Comparison of ENCODE assay signal across 8 cellular contexts in genomic region chr3:47283193-47283537, GRCh38. TPM values are rescaled to one million over a fixed set of nuclear protein-coding genes. Genes with fewer than 3 reads are reported as not detected.
DNase-seq lines count a peak whose midpoint lies in the region; ATAC-seq, FAIRE-seq and TF ChIP-seq lines count a peak whose summit lies in the region.

No MANE protein-coding gene starts in this region.

- H3K27me3 ChIP-seq in heart right ventricle: no peaks in the 10 kb centered on the region

- peaks cover 0 to 23% (median 6%) of the 10 kb centered on the region in 9 donors for H3K36me3 ChIP-seq in heart right ventricle

- H3K4me1 ChIP-seq in heart right ventricle: peaks cover 3 to 53% (median 33%) of the 10 kb centered on the region in 9 donors

- WGBS in heart right ventricle, 2 donors: 0 to 1% methylated on average over 10 of the region's 10 CpGs

- peak; percentile 19 for DNase-seq in ELF-1 (ENCODE audit: low read depth, low spot score)
- peak; percentile 17 for DNase-seq in HT-29 (ENCODE audit: low spot score)
- peak; percentile 22 for DNase-seq in activated naive CD4-positive, alpha-beta T cell treated with anti-CD3 and anti-CD28 coated beads, Interleukin-2, amount 50 U/mL, for 16 hours
- peak in 1 of 2 donors; percentile 14 for DNase-seq in heart right ventricle
- DNase-seq in sciatic nerve (ENCODE audit: low spot score): no peak
- no peak for DNase-seq in CD1c-positive myeloid dendritic cell (ENCODE audit: extremely low spot score)
- DNase-seq in HTR-8/SVneo (ENCODE audit: insufficient read length, low spot score): no peak

- ATAC-seq in heart right ventricle (peak in 6 of 8 donors; percentile 3 to 39 (median 22)), sciatic nerve (peak; percentile 9), GM18498 (IDR thresholded peaks at IDR 0.05; ENCODE audit: unreplicated experiment) (no peak)

- H3K9me3 ChIP-seq in heart right ventricle: no peaks in the 10 kb centered on the region

- peak overlapping the region; percentile 57 to 92 (median 79) for H3K4me3 ChIP-seq in heart right ventricle

- intact Hi-C loops in heart right ventricle (cut with DNase I): loop anchor here in 2 of 10 donors (5.0 to 10.0 kb wide), 2 partner anchors 39 to 118 kb away; partner anchors contain the start of gene SETD2 (in 1 of the 2)
- intact Hi-C loops in sciatic nerve (cut with DNase I): no loop called here

- FAIRE-seq in HTR-8/SVneo (lab: Jason Lieb, UNC): no peak

- peak overlapping the region; percentile 74 to 96 (median 94) for H3K27ac ChIP-seq in heart right ventricle

- TF ChIP-seq CTCF in heart right ventricle (IDR thresholded peaks at IDR 0.05): no peak

RNA-seq across cellular contexts. Expression of gene KLHL18, which starts 0.4 kb away (rescaled TPM):
- total RNA-seq in HT-29 (2014; rRNA removed; shearing (Covaris generic)): 11.5 TPM in 2 replicates
- total RNA-seq in heart right ventricle (10 to 100 TPM; 32.1 to 52.5 (median 41.6) TPM), sciatic nerve (21.0 TPM)
- 10 to 100 TPM; 58.5 to 85.7 TPM for polyA plus RNA-seq in heart right ventricle

RNA-seq across cellular contexts. Expression of gene KIF9, which starts 0.6 kb away (rescaled TPM):
- 28.7 and 31.7 TPM in 2 replicates for total RNA-seq in HT-29 (2014; rRNA removed; shearing (Covaris generic))
- total RNA-seq in heart right ventricle (10 to 100 TPM in 2 of 10 donors, 1 to 10 TPM in 8; 6.3 to 12.9 (median 8.5) TPM), sciatic nerve (6.5 TPM)
- 10 to 100 TPM in 1 of 2 donors, 1 to 10 TPM in 1; 4.2 to 16.6 TPM for polyA plus RNA-seq in heart right ventricle

Comparison
In these comparisons a context has a peak if more than half of its experiments do, and no peak if none do; other contexts are left out.
1. DNase-seq: peak in ELF-1 (single experiment), HT-29 (single experiment) and activated naive CD4-positive, alpha-beta T cell treated with anti-CD3 and anti-CD28 coated beads, Interleukin-2, amount 50 U/mL, for 16 hours (single experiment); none in sciatic nerve (single experiment), CD1c-positive myeloid dendritic cell (single experiment) and HTR-8/SVneo (single experiment).